1 cellular context compared by ENCODE assay signal in the genomic region with DNA sequence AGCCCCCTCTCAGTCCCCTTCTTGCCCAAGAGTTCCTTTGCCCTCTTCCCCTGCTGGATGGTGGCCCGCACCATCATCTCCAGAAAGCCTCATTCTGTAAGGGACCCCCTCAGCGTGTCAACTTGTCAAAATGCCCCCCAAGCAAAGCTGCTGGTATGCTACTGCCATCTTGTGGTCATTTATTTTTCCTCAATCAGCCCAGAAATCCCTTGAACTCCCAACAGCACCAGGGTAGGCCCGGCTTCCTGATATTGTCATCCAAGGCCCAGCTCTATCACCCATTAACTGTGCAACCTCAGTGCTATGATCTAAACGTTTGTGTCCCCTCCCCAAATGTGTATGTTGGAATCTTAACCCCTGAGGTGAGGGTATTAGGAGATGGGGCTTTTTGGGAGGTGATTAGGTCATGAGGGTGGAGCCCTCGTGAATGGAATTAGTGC.
TF ChIP-seq lines count a peak whose summit lies in the region.

No MANE protein-coding gene starts in this region.

TF ChIP-seq in K562, 482 proteins besides CTCF, POLR2A, EP300 and RAD21 (continued from another document and continues in another):
- no peak for TF ChIP-seq TEAD2 (tag; IDR thresholded peaks at IDR 0.05)
- TF ChIP-seq ZNF668 (CRISPR knock-in tag; IDR thresholded peaks at IDR 0.05) = no peak
- TF ChIP-seq PPARD (CRISPR knock-in tag; IDR thresholded peaks at IDR 0.05) = no peak
- no peak for TF ChIP-seq ATF6 (CRISPR knock-in tag; IDR thresholded peaks at IDR 0.05)
- TF ChIP-seq ZMIZ1 (IDR thresholded peaks at IDR 0.05; ENCODE audit: low read depth in 2 of 2, low read length in 2 of 2) = no peak
- TF ChIP-seq ZBTB43 (CRISPR knock-in tag; IDR thresholded peaks at IDR 0.05) = no peak
- no peak for TF ChIP-seq ELF1 (tag; IDR thresholded peaks at IDR 0.05)
- TF ChIP-seq, protein P1, sequence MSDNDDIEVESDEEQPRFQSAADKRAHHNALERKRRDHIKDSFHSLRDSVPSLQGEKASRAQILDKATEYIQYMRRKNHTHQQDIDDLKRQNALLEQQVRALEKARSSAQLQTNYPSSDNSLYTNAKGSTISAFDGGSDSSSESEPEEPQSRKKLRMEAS (CRISPR knock-in tag; IDR thresholded peaks at IDR 0.05) = no peak
- TF ChIP-seq MYNN (IDR thresholded peaks at IDR 0.05) = no peak
- no peak for TF ChIP-seq MYNN (CRISPR knock-in tag; IDR thresholded peaks at IDR 0.05)
- TF ChIP-seq ZNF512 (tag; IDR thresholded peaks at IDR 0.05) = no peak
- TF ChIP-seq KAT8 (IDR thresholded peaks at IDR 0.05; ENCODE audit: low read depth) = no peak
- TF ChIP-seq ESRRB (CRISPR knock-in tag; IDR thresholded peaks at IDR 0.05; ENCODE audit: borderline replicate concordance) = no peak
- no peak for TF ChIP-seq BCL6 (CRISPR knock-in tag; IDR thresholded peaks at IDR 0.05)
- no peak for TF ChIP-seq PHF21A (IDR thresholded peaks at IDR 0.05; ENCODE audit: borderline replicate concordance, low read depth)
- TF ChIP-seq, protein P2, sequence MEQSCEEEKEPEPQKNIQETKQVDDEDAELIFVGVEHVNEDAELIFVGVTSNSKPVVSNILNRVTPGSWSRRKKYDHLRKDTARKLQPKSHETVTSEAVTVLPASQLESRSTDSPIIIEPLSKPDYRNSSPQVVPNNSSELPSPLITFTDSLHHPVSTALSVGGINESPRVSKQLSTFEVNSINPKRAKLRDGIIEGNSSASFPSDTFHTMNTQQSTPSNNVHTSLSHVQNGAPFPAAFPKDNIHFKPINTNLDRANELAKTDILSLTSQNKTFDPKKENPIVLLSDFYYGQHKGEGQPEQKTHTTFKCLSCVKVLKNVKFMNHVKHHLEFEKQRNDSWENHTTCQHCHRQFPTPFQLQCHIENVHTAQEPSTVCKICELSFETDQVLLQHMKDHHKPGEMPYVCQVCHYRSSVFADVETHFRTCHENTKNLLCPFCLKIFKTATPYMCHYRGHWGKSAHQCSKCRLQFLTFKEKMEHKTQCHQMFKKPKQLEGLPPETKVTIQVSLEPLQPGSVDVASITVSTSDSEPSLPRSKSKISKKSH (CRISPR knock-in tag; IDR thresholded peaks at IDR 0.05) = no peak
- TF ChIP-seq ZKSCAN8 (CRISPR knock-in tag; IDR thresholded peaks at IDR 0.05) = no peak
- no peak for TF ChIP-seq RAD51 (IDR thresholded peaks at IDR 0.05; ENCODE audit: borderline replicate concordance, low read depth)
- no peak for TF ChIP-seq RUNX1 (IDR thresholded peaks at IDR 0.05; ENCODE audit: low read depth)
- TF ChIP-seq RFX7 (CRISPR knock-in tag; IDR thresholded peaks at IDR 0.05) = no peak
- TF ChIP-seq FOS (IDR thresholded peaks at IDR 0.05; ENCODE audit: extremely low read depth, insufficient read length) = no peak
- TF ChIP-seq BRD4 (IDR thresholded peaks at IDR 0.05) = no peak
- no peak for TF ChIP-seq ETS1 (conservative IDR thresholded peaks at IDR 0.05; ENCODE audit: control insufficient read depth, low read depth, low read length)
- TF ChIP-seq HNRNPUL1 (IDR thresholded peaks at IDR 0.05; ENCODE audit: low read length) = no peak
- TF ChIP-seq GTF2F1 (IDR thresholded peaks at IDR 0.05; ENCODE audit: low read depth, low read length) = no peak
- TF ChIP-seq NFE2L1 (tag; IDR thresholded peaks at IDR 0.05; ENCODE audit: borderline replicate concordance, low read depth) = no peak
- no peak for TF ChIP-seq U2AF2 (optimal IDR thresholded peaks at IDR 0.05; ENCODE audit: low read depth, low read length)
- peak; percentile 30; the same call in 1 of the 2 replicates for TF ChIP-seq STAG1 (CRISPR knock-in tag; IDR thresholded peaks at IDR 0.05; ENCODE audit: borderline replicate concordance)
- TF ChIP-seq SNIP1 (IDR thresholded peaks at IDR 0.05; ENCODE audit: low read depth) = no peak
- TF ChIP-seq POLR2AphosphoS2 (IDR thresholded peaks at IDR 0.05; ENCODE audit: low read length) = no peak
- TF ChIP-seq ATF7 (IDR thresholded peaks at IDR 0.05) = peak; percentile 44; the same call in 1 of the 2 replicates
- no peak for TF ChIP-seq GMEB1 (CRISPR knock-in tag; IDR thresholded peaks at IDR 0.05)
- TF ChIP-seq, protein P3, sequence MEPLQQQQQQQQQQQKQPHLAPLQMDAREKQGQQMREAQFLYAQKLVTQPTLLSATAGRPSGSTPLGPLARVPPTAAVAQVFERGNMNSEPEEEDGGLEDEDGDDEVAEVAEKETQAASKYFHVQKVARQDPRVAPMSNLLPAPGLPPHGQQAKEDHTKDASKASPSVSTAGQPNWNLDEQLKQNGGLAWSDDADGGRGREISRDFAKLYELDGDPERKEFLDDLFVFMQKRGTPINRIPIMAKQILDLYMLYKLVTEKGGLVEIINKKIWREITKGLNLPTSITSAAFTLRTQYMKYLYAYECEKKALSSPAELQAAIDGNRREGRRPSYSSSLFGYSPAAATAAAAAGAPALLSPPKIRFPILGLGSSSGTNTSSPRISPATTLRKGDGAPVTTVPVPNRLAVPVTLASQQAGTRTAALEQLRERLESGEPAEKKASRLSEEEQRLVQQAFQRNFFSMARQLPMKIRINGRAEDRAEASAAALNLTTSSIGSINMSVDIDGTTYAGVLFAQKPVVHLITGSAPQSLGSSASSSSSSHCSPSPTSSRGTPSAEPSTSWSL (CRISPR knock-in tag; IDR thresholded peaks at IDR 0.05; ENCODE audit: borderline replicate concordance) = no peak
- no peak for TF ChIP-seq ARID4B (CRISPR knock-in tag; IDR thresholded peaks at IDR 0.05)
- TF ChIP-seq CC2D1A (IDR thresholded peaks at IDR 0.05) = peak; percentile 33; the same call in 1 of the 2 replicates
- TF ChIP-seq ETV6 (IDR thresholded peaks at IDR 0.05; ENCODE audit: borderline replicate concordance in 1 of 2, low read depth in 2 of 2, low read length in 1 of 2) = no peak
- no peak for TF ChIP-seq ETV6 (CRISPR knock-in tag; IDR thresholded peaks at IDR 0.05; ENCODE audit: borderline replicate concordance)
- TF ChIP-seq CCAR2 (IDR thresholded peaks at IDR 0.05; ENCODE audit: low read depth, low read length) = no peak
- TF ChIP-seq, protein P4, sequence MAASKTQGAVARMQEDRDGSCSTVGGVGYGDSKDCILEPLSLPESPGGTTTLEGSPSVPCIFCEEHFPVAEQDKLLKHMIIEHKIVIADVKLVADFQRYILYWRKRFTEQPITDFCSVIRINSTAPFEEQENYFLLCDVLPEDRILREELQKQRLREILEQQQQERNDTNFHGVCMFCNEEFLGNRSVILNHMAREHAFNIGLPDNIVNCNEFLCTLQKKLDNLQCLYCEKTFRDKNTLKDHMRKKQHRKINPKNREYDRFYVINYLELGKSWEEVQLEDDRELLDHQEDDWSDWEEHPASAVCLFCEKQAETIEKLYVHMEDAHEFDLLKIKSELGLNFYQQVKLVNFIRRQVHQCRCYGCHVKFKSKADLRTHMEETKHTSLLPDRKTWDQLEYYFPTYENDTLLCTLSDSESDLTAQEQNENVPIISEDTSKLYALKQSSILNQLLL (CRISPR knock-in tag; IDR thresholded peaks at IDR 0.05; ENCODE audit: borderline replicate concordance) = no peak
